Comparison of ENCODE assay signal across 1 cellular context in the genomic region with DNA sequence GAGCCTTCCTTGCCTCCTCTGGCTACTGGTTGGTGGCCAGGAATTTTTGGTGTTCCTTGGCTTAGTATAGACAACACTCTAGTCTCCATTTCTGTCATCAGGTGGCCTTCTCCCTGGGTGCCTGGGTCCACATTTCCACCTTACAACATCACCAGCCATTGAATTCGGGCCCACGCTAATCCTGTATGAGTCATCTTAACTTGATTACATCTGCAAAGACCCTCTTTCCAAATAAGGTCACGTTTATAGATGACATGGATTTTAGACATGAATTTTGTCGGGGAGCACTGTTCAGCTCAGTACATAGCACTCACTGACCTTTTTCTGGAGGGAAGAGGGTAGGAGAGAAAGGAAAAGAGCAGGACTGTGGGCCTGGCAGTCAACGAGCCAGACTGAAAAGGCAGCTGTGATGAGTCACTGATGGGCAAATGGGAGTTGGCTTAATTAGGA.
TF ChIP-seq lines count a peak whose summit lies in the region.

No MANE protein-coding gene starts in this region.

TF ChIP-seq in HepG2, 621 proteins besides CTCF, POLR2A, EP300 and RAD21:
- TF ChIP-seq PAF1 (CRISPR knock-in tag; IDR thresholded peaks at IDR 0.05) (no peak), MIXL1 (CRISPR knock-in tag; IDR thresholded peaks at IDR 0.05) (no peak), BORCS8-MEF2B (CRISPR knock-in tag; IDR thresholded peaks at IDR 0.05) (no peak), FOXA1 (IDR thresholded peaks at IDR 0.05) (no peak), FOXA1 (CRISPR knock-in tag; IDR thresholded peaks at IDR 0.05) (no peak), CBFB (CRISPR knock-in tag; IDR thresholded peaks at IDR 0.05) (no peak), ZNF34 (CRISPR knock-in tag; IDR thresholded peaks at IDR 0.05; ENCODE audit: borderline replicate concordance) (no peak), NFE2L2 (IDR thresholded peaks at IDR 0.05; ENCODE audit: low read length) (no peak), HIVEP1 (CRISPR knock-in tag; IDR thresholded peaks at IDR 0.05) (no peak), DNMT3B (CRISPR knock-in tag; conservative IDR thresholded peaks at IDR 0.05) (no peak), SRSF9 (IDR thresholded peaks at IDR 0.05; ENCODE audit: borderline replicate concordance, insufficient read depth, low read depth, low read length, poor library complexity, severe bottlenecking) (no peak), ZNF431 (CRISPR knock-in tag; IDR thresholded peaks at IDR 0.05; ENCODE audit: borderline replicate concordance, low read depth) (no peak)
- TF ChIP-seq, protein P1, sequence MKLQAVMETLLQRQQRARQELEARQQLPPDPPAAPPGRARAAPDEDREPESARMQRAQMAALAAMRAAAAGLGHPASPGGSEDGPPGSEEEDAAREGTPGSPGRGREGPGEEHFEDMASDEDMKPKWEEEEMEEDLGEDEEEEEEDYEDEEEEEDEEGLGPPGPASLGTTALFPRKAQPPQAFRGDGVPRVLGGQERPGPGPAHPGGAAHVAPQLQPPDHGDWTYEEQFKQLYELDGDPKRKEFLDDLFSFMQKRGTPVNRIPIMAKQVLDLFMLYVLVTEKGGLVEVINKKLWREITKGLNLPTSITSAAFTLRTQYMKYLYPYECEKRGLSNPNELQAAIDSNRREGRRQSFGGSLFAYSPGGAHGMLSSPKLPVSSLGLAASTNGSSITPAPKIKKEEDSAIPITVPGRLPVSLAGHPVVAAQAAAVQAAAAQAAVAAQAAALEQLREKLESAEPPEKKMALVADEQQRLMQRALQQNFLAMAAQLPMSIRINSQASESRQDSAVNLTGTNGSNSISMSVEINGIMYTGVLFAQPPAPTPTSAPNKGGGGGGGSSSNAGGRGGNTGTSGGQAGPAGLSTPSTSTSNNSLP (IDR thresholded peaks at IDR 0.05; ENCODE audit: low read depth, low read length): no peak
- TF ChIP-seq, protein P2, sequence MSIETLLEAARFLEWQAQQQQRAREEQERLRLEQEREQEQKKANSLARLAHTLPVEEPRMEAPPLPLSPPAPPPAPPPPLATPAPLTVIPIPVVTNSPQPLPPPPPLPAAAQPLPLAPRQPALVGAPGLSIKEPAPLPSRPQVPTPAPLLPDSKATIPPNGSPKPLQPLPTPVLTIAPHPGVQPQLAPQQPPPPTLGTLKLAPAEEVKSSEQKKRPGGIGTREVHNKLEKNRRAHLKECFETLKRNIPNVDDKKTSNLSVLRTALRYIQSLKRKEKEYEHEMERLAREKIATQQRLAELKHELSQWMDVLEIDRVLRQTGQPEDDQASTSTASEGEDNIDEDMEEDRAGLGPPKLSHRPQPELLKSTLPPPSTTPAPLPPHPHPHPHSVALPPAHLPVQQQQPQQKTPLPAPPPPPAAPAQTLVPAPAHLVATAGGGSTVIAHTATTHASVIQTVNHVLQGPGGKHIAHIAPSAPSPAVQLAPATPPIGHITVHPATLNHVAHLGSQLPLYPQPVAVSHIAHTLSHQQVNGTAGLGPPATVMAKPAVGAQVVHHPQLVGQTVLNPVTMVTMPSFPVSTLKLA (IDR thresholded peaks at IDR 0.05): no peak
- TF ChIP-seq, protein P3, sequence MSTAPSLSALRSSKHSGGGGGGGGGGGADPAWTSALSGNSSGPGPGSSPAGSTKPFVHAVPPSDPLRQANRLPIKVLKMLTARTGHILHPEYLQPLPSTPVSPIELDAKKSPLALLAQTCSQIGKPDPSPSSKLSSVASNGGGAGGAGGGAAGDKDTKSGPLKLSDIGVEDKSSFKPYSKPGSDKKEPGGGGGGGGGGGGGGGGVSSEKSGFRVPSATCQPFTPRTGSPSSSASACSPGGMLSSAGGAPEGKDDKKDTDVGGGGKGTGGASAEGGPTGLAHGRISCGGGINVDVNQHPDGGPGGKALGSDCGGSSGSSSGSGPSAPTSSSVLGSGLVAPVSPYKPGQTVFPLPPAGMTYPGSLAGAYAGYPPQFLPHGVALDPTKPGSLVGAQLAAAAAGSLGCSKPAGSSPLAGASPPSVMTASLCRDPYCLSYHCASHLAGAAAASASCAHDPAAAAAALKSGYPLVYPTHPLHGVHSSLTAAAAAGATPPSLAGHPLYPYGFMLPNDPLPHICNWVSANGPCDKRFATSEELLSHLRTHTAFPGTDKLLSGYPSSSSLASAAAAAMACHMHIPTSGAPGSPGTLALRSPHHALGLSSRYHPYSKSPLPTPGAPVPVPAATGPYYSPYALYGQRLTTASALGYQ (CRISPR knock-in tag; IDR thresholded peaks at IDR 0.05): no peak
- TF ChIP-seq, protein P4, sequence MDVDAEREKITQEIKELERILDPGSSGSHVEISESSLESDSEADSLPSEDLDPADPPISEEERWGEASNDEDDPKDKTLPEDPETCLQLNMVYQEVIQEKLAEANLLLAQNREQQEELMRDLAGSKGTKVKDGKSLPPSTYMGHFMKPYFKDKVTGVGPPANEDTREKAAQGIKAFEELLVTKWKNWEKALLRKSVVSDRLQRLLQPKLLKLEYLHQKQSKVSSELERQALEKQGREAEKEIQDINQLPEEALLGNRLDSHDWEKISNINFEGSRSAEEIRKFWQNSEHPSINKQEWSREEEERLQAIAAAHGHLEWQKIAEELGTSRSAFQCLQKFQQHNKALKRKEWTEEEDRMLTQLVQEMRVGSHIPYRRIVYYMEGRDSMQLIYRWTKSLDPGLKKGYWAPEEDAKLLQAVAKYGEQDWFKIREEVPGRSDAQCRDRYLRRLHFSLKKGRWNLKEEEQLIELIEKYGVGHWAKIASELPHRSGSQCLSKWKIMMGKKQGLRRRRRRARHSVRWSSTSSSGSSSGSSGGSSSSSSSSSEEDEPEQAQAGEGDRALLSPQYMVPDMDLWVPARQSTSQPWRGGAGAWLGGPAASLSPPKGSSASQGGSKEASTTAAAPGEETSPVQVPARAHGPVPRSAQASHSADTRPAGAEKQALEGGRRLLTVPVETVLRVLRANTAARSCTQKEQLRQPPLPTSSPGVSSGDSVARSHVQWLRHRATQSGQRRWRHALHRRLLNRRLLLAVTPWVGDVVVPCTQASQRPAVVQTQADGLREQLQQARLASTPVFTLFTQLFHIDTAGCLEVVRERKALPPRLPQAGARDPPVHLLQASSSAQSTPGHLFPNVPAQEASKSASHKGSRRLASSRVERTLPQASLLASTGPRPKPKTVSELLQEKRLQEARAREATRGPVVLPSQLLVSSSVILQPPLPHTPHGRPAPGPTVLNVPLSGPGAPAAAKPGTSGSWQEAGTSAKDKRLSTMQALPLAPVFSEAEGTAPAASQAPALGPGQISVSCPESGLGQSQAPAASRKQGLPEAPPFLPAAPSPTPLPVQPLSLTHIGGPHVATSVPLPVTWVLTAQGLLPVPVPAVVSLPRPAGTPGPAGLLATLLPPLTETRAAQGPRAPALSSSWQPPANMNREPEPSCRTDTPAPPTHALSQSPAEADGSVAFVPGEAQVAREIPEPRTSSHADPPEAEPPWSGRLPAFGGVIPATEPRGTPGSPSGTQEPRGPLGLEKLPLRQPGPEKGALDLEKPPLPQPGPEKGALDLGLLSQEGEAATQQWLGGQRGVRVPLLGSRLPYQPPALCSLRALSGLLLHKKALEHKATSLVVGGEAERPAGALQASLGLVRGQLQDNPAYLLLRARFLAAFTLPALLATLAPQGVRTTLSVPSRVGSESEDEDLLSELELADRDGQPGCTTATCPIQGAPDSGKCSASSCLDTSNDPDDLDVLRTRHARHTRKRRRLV (CRISPR knock-in tag; IDR thresholded peaks at IDR 0.05): no peak
- TF ChIP-seq, protein P5, sequence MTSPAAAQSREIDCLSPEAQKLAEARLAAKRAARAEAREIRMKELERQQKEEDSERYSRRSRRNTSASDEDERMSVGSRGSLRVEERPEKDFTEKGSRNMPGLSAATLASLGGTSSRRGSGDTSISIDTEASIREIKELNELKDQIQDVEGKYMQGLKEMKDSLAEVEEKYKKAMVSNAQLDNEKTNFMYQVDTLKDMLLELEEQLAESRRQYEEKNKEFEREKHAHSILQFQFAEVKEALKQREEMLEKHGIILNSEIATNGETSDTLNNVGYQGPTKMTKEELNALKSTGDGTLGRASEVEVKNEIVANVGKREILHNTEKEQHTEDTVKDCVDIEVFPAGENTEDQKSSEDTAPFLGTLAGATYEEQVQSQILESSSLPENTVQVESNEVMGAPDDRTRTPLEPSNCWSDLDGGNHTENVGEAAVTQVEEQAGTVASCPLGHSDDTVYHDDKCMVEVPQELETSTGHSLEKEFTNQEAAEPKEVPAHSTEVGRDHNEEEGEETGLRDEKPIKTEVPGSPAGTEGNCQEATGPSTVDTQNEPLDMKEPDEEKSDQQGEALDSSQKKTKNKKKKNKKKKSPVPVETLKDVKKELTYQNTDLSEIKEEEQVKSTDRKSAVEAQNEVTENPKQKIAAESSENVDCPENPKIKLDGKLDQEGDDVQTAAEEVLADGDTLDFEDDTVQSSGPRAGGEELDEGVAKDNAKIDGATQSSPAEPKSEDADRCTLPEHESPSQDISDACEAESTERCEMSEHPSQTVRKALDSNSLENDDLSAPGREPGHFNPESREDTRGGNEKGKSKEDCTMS (CRISPR knock-in tag; conservative IDR thresholded peaks at IDR 0.05): no peak
TF ChIP-seq in HepG2: peak in this region for 0.
